In genomic region chr6:86142326-86142725, GRCh38 we compare ENCODE assay signal across 38 cellular contexts.
"Had no signal": no experiment of that assay in that cellular context is flagged by ENCODE, and none has a peak within 500 bp of the region (broad histone marks: within the 10 kb centered on the region; RNA-seq: fewer than 3 reads in every experiment).

No MANE protein-coding gene starts in this region.

- H3K27me3 ChIP-seq: adrenal gland, ascending aorta, brain microvascular endothelial cell, breast epithelium, cardiac muscle cell had no signal

- H3K4me1 ChIP-seq: adrenal gland, ascending aorta, body of pancreas, breast epithelium had no signal

- H3K9me3 ChIP-seq: adrenal gland, ascending aorta, body of pancreas, breast epithelium had no signal

- H3K4me3 Mint-ChIP-seq: activated naive CD4-positive, alpha-beta T cell treated with anti-CD3 and anti-CD28 coated beads for 36 hours; activated naive CD4-positive, alpha-beta T cell treated with anti-CD3 and anti-CD28 coated beads, Interleukin-2, amount 10 ng/mL, durations not matched to agents 7 days and 5 days; activated naive CD4-positive, alpha-beta T cell treated with anti-CD3 and anti-CD28 coated beads, Interleukin-2, amount 50 U/mL, for 24 hours; activated naive CD8-positive, alpha-beta T cell; activated naive CD8-positive, alpha-beta T cell treated with anti-CD3 and anti-CD28 coated beads for 36 hours; activated naive CD8-positive, alpha-beta T cell treated with anti-CD3 and anti-CD28 coated beads, Interleukin-2, amount 10 ng/mL, durations not matched to agents 7 days and 5 days; activated naive CD8-positive, alpha-beta T cell treated with anti-CD3 and anti-CD28 coated beads, Interleukin-2, amount 50 U/mL, for 24 hours; activated T-cell treated with anti-CD3 and anti-CD28 coated beads, Interleukin-2, amount 50 U/mL, for 24 hours; activated T-cell treated with anti-CD3 and anti-CD28 coated beads, Interleukin-2, amount 50 U/mL, for 4 hours; activated T-cell treated with anti-CD3 and anti-CD28 coated beads, Interleukin-2, amount 50 U/mL, for 72 hours; activated T-helper 1 cell treated with anti-CD3 and anti-CD28 coated beads, Interleukin-12 subunit alpha, Interleukin-12 subunit beta, Interleukin-2, Interleukin-4 antibody, amounts not matched to agents 30 ng/mL and 10 ng/mL and 1 ng/mL, durations not matched to agents 14 hours and 24 hours and 36 hours; activated T-helper 17 cell treated with anti-CD3 and anti-CD28 coated beads, Interleukin-2, amount 50 U/mL, for 72 hours; brain; central memory CD8-positive, alpha-beta T cell had no signal

- H3K27ac ChIP-seq: adrenal gland, ascending aorta, body of pancreas, brain microvascular endothelial cell, breast epithelium, cardiac muscle cell had no signal

- H3K4me3 ChIP-seq: adrenal gland, ascending aorta, body of pancreas, breast epithelium, cardiac muscle cell had no signal

- H3K36me3 Mint-ChIP-seq: activated naive CD4-positive, alpha-beta T cell treated with anti-CD3 and anti-CD28 coated beads, Interleukin-2, amount 10 ng/mL, durations not matched to agents 7 days and 5 days; activated naive CD4-positive, alpha-beta T cell treated with anti-CD3 and anti-CD28 coated beads, Interleukin-2, amount 50 U/mL, for 24 hours; activated naive CD4-positive, alpha-beta T cell treated with anti-CD3 and anti-CD28 coated beads, Interleukin-2, amount 50 U/mL, for 72 hours; activated naive CD8-positive, alpha-beta T cell; activated naive CD8-positive, alpha-beta T cell treated with anti-CD3 and anti-CD28 coated beads for 36 hours; activated naive CD8-positive, alpha-beta T cell treated with anti-CD3 and anti-CD28 coated beads, Interleukin-2, amount 10 ng/mL, durations not matched to agents 7 days and 5 days; brain had no signal

- H3K4me1 Mint-ChIP-seq: activated naive CD4-positive, alpha-beta T cell treated with anti-CD3 and anti-CD28 coated beads, Interleukin-2, amount 10 ng/mL, durations not matched to agents 7 days and 5 days; activated naive CD4-positive, alpha-beta T cell treated with anti-CD3 and anti-CD28 coated beads, Interleukin-2, amount 50 U/mL, for 24 hours; activated naive CD8-positive, alpha-beta T cell treated with anti-CD3 and anti-CD28 coated beads for 36 hours; activated naive CD8-positive, alpha-beta T cell treated with anti-CD3 and anti-CD28 coated beads, Interleukin-2, amount 10 ng/mL, durations not matched to agents 7 days and 5 days; activated naive CD8-positive, alpha-beta T cell treated with anti-CD3 and anti-CD28 coated beads, Interleukin-2, amount 50 U/mL, for 24 hours; activated T-helper 17 cell treated with anti-CD3 and anti-CD28 coated beads, Interleukin-2, amount 50 U/mL, for 72 hours; brain; central memory CD8-positive, alpha-beta T cell had no signal

- H3K9me3 Mint-ChIP-seq: activated T-cell treated with anti-CD3 and anti-CD28 coated beads, Interleukin-2, amount 50 U/mL, for 4 hours; activated T-helper 1 cell treated with anti-CD3 and anti-CD28 coated beads, Interleukin-12 subunit alpha, Interleukin-12 subunit beta, Interleukin-2, Interleukin-4 antibody, amounts not matched to agents 30 ng/mL and 10 ng/mL and 1 ng/mL, durations not matched to agents 14 hours and 24 hours and 36 hours; activated T-helper 17 cell treated with anti-CD3 and anti-CD28 coated beads, Interleukin-2, amount 50 U/mL, for 72 hours; activated T-helper 2 cell treated with anti-CD3 and anti-CD28 coated beads, Interferon-gamma antibody, Interleukin-2, Interleukin-4, amounts not matched to agents 10 μg/mL and 5 μg/mL and 100 μg/mL, durations not matched to agents 14 hours and 24 hours and 36 hours had no signal

- ATAC-seq: activated naive CD4-positive, alpha-beta T cell treated with anti-CD3 and anti-CD28 coated beads, Interleukin-2, amount 50 U/mL, for 72 hours; activated naive CD8-positive, alpha-beta T cell treated with anti-CD3 and anti-CD28 coated beads, Interleukin-2, amount 50 U/mL, for 24 hours; activated T-cell treated with anti-CD3 and anti-CD28 coated beads, Interleukin-2, amount 50 U/mL, for 4 hours; activated T-cell treated with anti-CD3 and anti-CD28 coated beads, Interleukin-2, amount 50 U/mL, for 72 hours; activated T-helper 17 cell treated with anti-CD3 and anti-CD28 coated beads, Interleukin-2, amount 50 U/mL, for 72 hours; body of pancreas had no signal

- H3K27me3 Mint-ChIP-seq: activated naive CD4-positive, alpha-beta T cell treated with anti-CD3 and anti-CD28 coated beads, Interleukin-2, amount 10 ng/mL, durations not matched to agents 7 days and 5 days; activated naive CD4-positive, alpha-beta T cell treated with anti-CD3 and anti-CD28 coated beads, Interleukin-2, amount 50 U/mL, for 24 hours; activated naive CD8-positive, alpha-beta T cell; activated naive CD8-positive, alpha-beta T cell treated with anti-CD3 and anti-CD28 coated beads for 36 hours; activated naive CD8-positive, alpha-beta T cell treated with anti-CD3 and anti-CD28 coated beads, Interleukin-2, amount 10 ng/mL, durations not matched to agents 7 days and 5 days; activated naive CD8-positive, alpha-beta T cell treated with anti-CD3 and anti-CD28 coated beads, Interleukin-2, amount 50 U/mL, for 24 hours; activated T-cell treated with anti-CD3 and anti-CD28 coated beads, Interleukin-2, amount 50 U/mL, for 24 hours; activated T-helper 17 cell treated with anti-CD3 and anti-CD28 coated beads, Interleukin-2, amount 50 U/mL, for 72 hours; brain; central memory CD8-positive, alpha-beta T cell had no signal

- H3K27ac Mint-ChIP-seq: activated naive CD4-positive, alpha-beta T cell treated with anti-CD3 and anti-CD28 coated beads for 36 hours; activated naive CD4-positive, alpha-beta T cell treated with anti-CD3 and anti-CD28 coated beads, Interleukin-2, amount 10 ng/mL, durations not matched to agents 7 days and 5 days; activated naive CD4-positive, alpha-beta T cell treated with anti-CD3 and anti-CD28 coated beads, Interleukin-2, amount 50 U/mL, for 24 hours; activated naive CD4-positive, alpha-beta T cell treated with anti-CD3 and anti-CD28 coated beads, Interleukin-2, amount 50 U/mL, for 72 hours; activated naive CD8-positive, alpha-beta T cell; activated naive CD8-positive, alpha-beta T cell treated with anti-CD3 and anti-CD28 coated beads for 36 hours; activated naive CD8-positive, alpha-beta T cell treated with anti-CD3 and anti-CD28 coated beads, Interleukin-2, amount 10 ng/mL, durations not matched to agents 7 days and 5 days; activated naive CD8-positive, alpha-beta T cell treated with anti-CD3 and anti-CD28 coated beads, Interleukin-2, amount 50 U/mL, for 24 hours; activated T-cell treated with anti-CD3 and anti-CD28 coated beads, Interleukin-2, amount 50 U/mL, for 24 hours; activated T-cell treated with anti-CD3 and anti-CD28 coated beads, Interleukin-2, amount 50 U/mL, for 72 hours; activated T-helper 1 cell treated with anti-CD3 and anti-CD28 coated beads, Interleukin-12 subunit alpha, Interleukin-12 subunit beta, Interleukin-2, Interleukin-4 antibody, amounts not matched to agents 30 ng/mL and 10 ng/mL and 1 ng/mL, durations not matched to agents 14 hours and 24 hours and 36 hours; activated T-helper 17 cell treated with anti-CD3 and anti-CD28 coated beads, Interleukin-2, amount 50 U/mL, for 72 hours; activated T-helper 2 cell treated with anti-CD3 and anti-CD28 coated beads, Interferon-gamma antibody, Interleukin-2, Interleukin-4, amounts not matched to agents 10 μg/mL and 5 μg/mL and 100 μg/mL, durations not matched to agents 14 hours and 24 hours and 36 hours; brain had no signal

- H3K36me3 ChIP-seq: adrenal gland, ascending aorta, brain microvascular endothelial cell, breast epithelium, cardiac muscle cell had no signal

- DNase-seq: activated effector memory CD4-positive, alpha-beta T cell treated with anti-CD3 and anti-CD28 coated beads, Interleukin-2, amount 50 U/mL, for 16 hours; activated effector memory CD4-positive, alpha-beta T cell treated with Interleukin-2 at 50 U/mL for 16 hours; activated gamma-delta T cell; activated gamma-delta T cell treated with Interleukin-2 at 50 U/mL for 16 hours; activated naive CD4-positive, alpha-beta T cell; activated naive CD4-positive, alpha-beta T cell treated with anti-CD3 and anti-CD28 coated beads for 36 hours; activated naive CD4-positive, alpha-beta T cell treated with anti-CD3 and anti-CD28 coated beads, Interleukin-2, amount 10 ng/mL, durations not matched to agents 7 days and 5 days; activated naive CD4-positive, alpha-beta T cell treated with anti-CD3 and anti-CD28 coated beads, Interleukin-2, amount 50 U/mL, for 16 hours; activated naive CD4-positive, alpha-beta T cell treated with Interleukin-2 at 50 U/mL for 16 hours; activated naive CD8-positive, alpha-beta T cell treated with anti-CD3 and anti-CD28 coated beads for 36 hours; activated naive CD8-positive, alpha-beta T cell treated with anti-CD3 and anti-CD28 coated beads, Interleukin-2, amount 10 ng/mL, durations not matched to agents 7 days and 5 days; activated naive CD8-positive, alpha-beta T cell treated with anti-CD3 and anti-CD28 coated beads, Interleukin-2, amount 50 U/mL, for 24 hours; activated T-cell treated with anti-CD3 and anti-CD28 coated beads, Interleukin-2, amount 50 U/mL, for 1 hour; activated T-cell treated with anti-CD3 and anti-CD28 coated beads, Interleukin-2, amount 50 U/mL, for 24 hours; activated T-cell treated with anti-CD3 and anti-CD28 coated beads, Interleukin-2, amount 50 U/mL, for 4 hours; activated T-cell treated with anti-CD3 and anti-CD28 coated beads, Interleukin-2, amount 50 U/mL, for 48 hours; activated T-cell treated with anti-CD3 and anti-CD28 coated beads, Interleukin-2, amount 50 U/mL, for 72 hours; adrenal gland; amniotic stem cell; amygdala; anterior cingulate cortex; aorta; body of pancreas; brain microvascular endothelial cell; caudate nucleus; central memory CD4-positive, alpha-beta T cell; cerebellar nuclear complex had no signal
